In genomic region chr20:35395728-35396127, GRCh38 we compare ENCODE assay signal across 14 cellular contexts. TPM values are rescaled to one million over a fixed set of nuclear protein-coding genes. Genes with fewer than 3 reads are reported as not detected.
DNase-seq lines count a peak whose midpoint lies in the region; ATAC-seq and TF ChIP-seq lines count a peak whose summit lies in the region.
"Had no signal": no experiment of that assay in that cellular context is flagged by ENCODE, and none has a peak within 500 bp of the region (broad histone marks: within the 10 kb centered on the region; RNA-seq: fewer than 3 reads in every experiment).

No MANE protein-coding gene starts in this region.

- no peak for TF ChIP-seq POLR2A in heart left ventricle (IDR thresholded peaks at IDR 0.05)

- CTCF ChIA-PET in CD4-positive, alpha-beta T cell (lab: Charles Lee) = no interaction called here
- CTCF ChIA-PET in RWPE1 (lab: Yijun Ruan, JAX) = interaction anchor here (0.6 to 1.1 kb wide), 4 partner anchors 37 to 302 kb away, joined by 3 to 6 read pairs (median 4); no protein-coding TSS in a partner anchor

- no peak overlapping the region for H3K27ac Mint-ChIP-seq in CD4-positive, alpha-beta T cell
- H3K27ac Mint-ChIP-seq: activated naive CD8-positive, alpha-beta T cell; mesothelial cell of epicardium had no signal

- H3K4me1 Mint-ChIP-seq in CD4-positive, alpha-beta T cell (ENCODE audit: low read depth) = peaks cover 12% of the 10 kb centered on the region

- H3K9me3 Mint-ChIP-seq in CD4-positive, alpha-beta T cell = no peaks in the 10 kb centered on the region
- H3K9me3 Mint-ChIP-seq: mesothelial cell of epicardium had no signal

- ATAC-seq in heart left ventricle (peak in 3 of 4 donors; percentile 24 to 56 (median 43)), Right ventricle myocardium inferior (no peak), heart right ventricle (peak in 7 of 8 donors; percentile 22 to 71 (median 45)), GM21576 (IDR thresholded peaks at IDR 0.05; ENCODE audit: unreplicated experiment) (no peak)
- ATAC-seq in CD4-positive, alpha-beta T cell (ENCODE audit: poor library complexity) = no peak
- ATAC-seq: foreskin keratinocyte had no signal

- peaks cover 0 to 31% (median 13%) of the 10 kb centered on the region in 9 donors for H3K36me3 ChIP-seq in heart left ventricle
- H3K36me3 ChIP-seq in ascending aorta = peaks cover 0 to 12% of the 10 kb centered on the region in 2 donors
- H3K36me3 ChIP-seq in heart right ventricle = peaks cover 0 to 34% (median 5%) of the 10 kb centered on the region in 9 donors

- no peaks in the 10 kb centered on the region for H3K27me3 ChIP-seq in heart left ventricle
- no peaks in the 10 kb centered on the region for H3K27me3 ChIP-seq in ascending aorta
- H3K27me3 ChIP-seq in heart right ventricle = no peaks in the 10 kb centered on the region
- H3K27me3 ChIP-seq in CD4-positive, alpha-beta T cell (ENCODE audit: control insufficient read depth, insufficient read depth, low read length) = no peaks in the 10 kb centered on the region
- H3K27me3 ChIP-seq: foreskin keratinocyte had no signal

- H3K9me3 ChIP-seq in heart left ventricle (no peaks in the 10 kb centered on the region), ascending aorta (no peaks in the 10 kb centered on the region), heart right ventricle (no peaks in the 10 kb centered on the region)
- H3K9me3 ChIP-seq in CD4-positive, alpha-beta T cell (ENCODE audit: control insufficient read depth, low read length) = no peaks in the 10 kb centered on the region

- POLR2A ChIA-PET in CD4-positive, alpha-beta T cell (lab: Charles Lee) = interaction anchor here (0.9 kb wide), 1 partner anchor 16 kb away, joined by 3 read pairs; the partner anchor contains the start of gene UQCC1
- POLR2A ChIA-PET in RWPE1 (lab: Yijun Ruan, JAX; ENCODE audit: low non-redundant PET) = interaction anchor here (0.5 to 0.6 kb wide), 2 partner anchors 41 to 112 kb away, joined by 4 read pairs; no protein-coding TSS in a partner anchor

- intact Hi-C loops in heart left ventricle (cut with DNase I) = no loop called here
- intact Hi-C loops in Right ventricle myocardium inferior (cut with DNase I) = no loop called here
- intact Hi-C loops in ascending aorta (cut with DNase I) = loop anchor here (2.0 to 5.0 kb wide), 2 partner anchors 42 to 91 kb away; partner anchors contain the start of gene GDF5
- intact Hi-C loops in heart right ventricle (cut with DNase I) = no loop called here
- intact Hi-C loops in CD4-positive, alpha-beta T cell (cut with DNase I, micrococcal nuclease) = no loop called here

- H3K36me3 Mint-ChIP-seq in CD4-positive, alpha-beta T cell (ENCODE audit: low read depth) = peaks cover 43% of the 10 kb centered on the region
- H3K36me3 Mint-ChIP-seq: activated naive CD8-positive, alpha-beta T cell had no signal

- H3K27me3 Mint-ChIP-seq in CD4-positive, alpha-beta T cell = no peaks in the 10 kb centered on the region
- H3K27me3 Mint-ChIP-seq: activated naive CD8-positive, alpha-beta T cell had no signal

- no peak for DNase-seq in heart left ventricle
- DNase-seq in Right ventricle myocardium inferior (ENCODE audit: missing footprints) = no peak
- peak; percentile 12 to 76 for DNase-seq in ascending aorta (ENCODE audit: low spot score in 2 of 2)
- no peak for DNase-seq in heart right ventricle
- no peak for DNase-seq in CD4-positive, alpha-beta T cell
- DNase-seq in NK-92 (lab: John Stamatoyannopoulos, UW; ENCODE audit: unreplicated experiment) = no peak
- DNase-seq in RWPE1 (ENCODE audit: low spot score) = no peak
- DNase-seq: DMS53, foreskin keratinocyte, NCI-H1092 treated with DMSO at 0.1 percent for 48 hours, NCI-H2227 treated with DMSO at 0.1 percent for 48 hours had no signal

- H3K4me3 ChIP-seq in heart left ventricle (no peak overlapping the region), ascending aorta (no peak overlapping the region), heart right ventricle (no peak overlapping the region)

- TF ChIP-seq CTCF in heart left ventricle (IDR thresholded peaks at IDR 0.05) = no peak
- peak in 1 of 3 experiments; percentile 32 for TF ChIP-seq CTCF in ascending aorta (IDR thresholded peaks at IDR 0.05)
- no peak for TF ChIP-seq CTCF in heart right ventricle (IDR thresholded peaks at IDR 0.05)
- no peak for TF ChIP-seq CTCF in CD4-positive, alpha-beta T cell (IDR thresholded peaks at IDR 0.05)
- TF ChIP-seq CTCF in RWPE1 (conservative IDR thresholded peaks at IDR 0.05; ENCODE audit: low read depth) = no peak

- 53 to 72% (median 64%) methylated on average over 5 of the region's 5 CpGs for WGBS in heart left ventricle, 4 donors
- WGBS in heart right ventricle, 2 donors = 61 to 73% methylated on average over 5 of the region's 5 CpGs

- H3K27ac ChIP-seq in heart left ventricle (peak overlapping the region in 3 of 12 donors; percentile 6 to 63 (median 30)), ascending aorta (peak overlapping the region; percentile 77 to 79), heart right ventricle (peak overlapping the region in 5 of 10 donors; percentile 7 to 61 (median 40)), RWPE1 (no peak overlapping the region)
- H3K27ac ChIP-seq in CD4-positive, alpha-beta T cell (ENCODE audit: low read depth, low read length) = no peak overlapping the region
- H3K27ac ChIP-seq: foreskin keratinocyte had no signal

- H3K4me1 ChIP-seq in heart left ventricle (peaks cover 8 to 62% (median 32%) of the 10 kb centered on the region in 12 donors), ascending aorta (peaks cover 7 to 12% of the 10 kb centered on the region in 2 donors), heart right ventricle (peaks cover 7 to 58% (median 40%) of the 10 kb centered on the region in 9 donors)

- H3K4me3 Mint-ChIP-seq in CD4-positive, alpha-beta T cell = no peak overlapping the region
- H3K4me3 Mint-ChIP-seq: activated naive CD8-positive, alpha-beta T cell; mesothelial cell of epicardium had no signal

RNA-seq across cellular contexts. Expression of gene UQCC1, which starts 16.0 kb away (rescaled TPM):
- total RNA-seq in heart left ventricle (100 to 1,000 TPM in 4 of 9 donors, 10 to 100 TPM in 5; 56.4 to 132 (median 96.9) TPM), Right ventricle myocardium inferior (148 TPM), ascending aorta (14.8 TPM), heart right ventricle (100 to 1,000 TPM in 9 of 10 donors, 10 to 100 TPM in 1; 74.0 to 136 (median 123) TPM)
- polyA plus RNA-seq in heart left ventricle (10 to 100 TPM; 50.1 to 98.8 TPM), heart right ventricle (10 to 100 TPM; 48.9 to 75.8 TPM)
- total RNA-seq in CD4-positive, alpha-beta T cell = 10 to 100 TPM; 18.7 to 19.9 TPM

RNA-seq across cellular contexts. Expression of gene GDF5, which starts 42.3 kb away (rescaled TPM):
- 1 to 10 TPM in 1 of 9 donors, under 1 TPM in 2, not detected in 6; 0.12 to 1.1 (median 0.24) TPM for total RNA-seq in heart left ventricle
- polyA plus RNA-seq in heart left ventricle = under 1 TPM in 1 of 2 donors, not detected in 1; 0.14 TPM
- total RNA-seq in Right ventricle myocardium inferior = 0.08 TPM
- 0.21 TPM for total RNA-seq in ascending aorta
- total RNA-seq in heart right ventricle = under 1 TPM in 4 of 10 donors, not detected in 6; 0.08 to 0.15 (median 0.11) TPM
- under 1 TPM in 1 of 2 donors, not detected in 1; 0.26 TPM for polyA plus RNA-seq in heart right ventricle
- not detected for total RNA-seq in CD4-positive, alpha-beta T cell

RNA-seq across cellular contexts. Expression of gene CEP250, which starts 59.7 kb away (rescaled TPM):
- total RNA-seq in heart left ventricle (10 to 100 TPM; 11.6 to 21.4 (median 15.4) TPM), Right ventricle myocardium inferior (15.9 TPM), ascending aorta (17.0 TPM), heart right ventricle (10 to 100 TPM in 9 of 10 donors, 1 to 10 TPM in 1; 9.6 to 18.8 (median 13.8) TPM)
- polyA plus RNA-seq in heart left ventricle (10 to 100 TPM; 11.4 to 13.0 TPM), heart right ventricle (10 to 100 TPM in 1 of 2 donors, 1 to 10 TPM in 1; 4.8 to 15.4 TPM)
- 10 to 100 TPM; 27.6 to 33.1 TPM for total RNA-seq in CD4-positive, alpha-beta T cell

Comparison
In these comparisons a context has a peak if more than half of its experiments do, and no peak if none do; other contexts are left out.
1. ATAC-seq: peak in heart left ventricle (3 of 4) and heart right ventricle (7 of 8); none in Right ventricle myocardium inferior (single experiment), CD4-positive, alpha-beta T cell (single experiment) and GM21576 (single experiment).
2. DNase-seq: peak in ascending aorta (2 of 2); none in heart left ventricle (0 of 5), Right ventricle myocardium inferior (single experiment), heart right ventricle (0 of 2), CD4-positive, alpha-beta T cell (0 of 10), NK-92 (single experiment) and RWPE1 (single experiment).
3. H3K27ac ChIP-seq: peak in ascending aorta (2 of 2); none in CD4-positive, alpha-beta T cell (single experiment) and RWPE1 (single experiment).